Comparison of ENCODE assay signal across 9 cellular contexts in the genomic region with DNA sequence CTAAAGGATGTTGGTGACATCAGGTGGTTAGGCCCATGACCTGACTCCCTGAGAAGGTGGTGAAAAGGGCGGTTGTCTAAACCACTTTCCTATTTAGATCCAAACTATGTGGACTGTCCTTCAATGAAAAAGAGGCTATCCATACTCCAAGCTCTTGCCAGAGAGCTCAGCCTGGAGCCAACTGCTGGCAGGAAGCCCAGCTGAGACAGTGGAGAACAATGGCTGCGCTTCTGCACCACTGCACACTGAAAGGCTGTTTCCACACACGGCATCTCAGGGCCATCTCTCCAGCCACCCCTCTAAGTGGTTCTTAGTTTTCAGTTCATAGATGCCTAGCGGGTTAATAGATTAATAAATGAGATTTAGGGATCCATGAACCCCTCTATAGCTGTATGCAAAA.
DNase-seq lines count a peak whose midpoint lies in the region; ATAC-seq and TF ChIP-seq lines count a peak whose summit lies in the region.
"Had no signal": no experiment of that assay in that cellular context is flagged by ENCODE, and none has a peak within 500 bp of the region (broad histone marks: within the 10 kb centered on the region; RNA-seq: fewer than 3 reads in every experiment).

No MANE protein-coding gene starts in this region.

- H3K36me3 ChIP-seq in adrenal gland (replicated peaks in 1 of 2) (no peaks in the 10 kb centered on the region), left ventricle myocardium inferior (no peaks in the 10 kb centered on the region), stomach (no peaks in the 10 kb centered on the region)

- TF ChIP-seq EP300 in stomach (IDR thresholded peaks at IDR 0.05), result no peak

- no peak overlapping the region for H3K27ac ChIP-seq in adrenal gland
- H3K27ac ChIP-seq in left ventricle myocardium inferior (replicated peaks), result peak overlapping the region; percentile 61
- no peak overlapping the region for H3K27ac ChIP-seq in stomach

- H3K9me3 Mint-ChIP-seq in T-cell, result no peaks in the 10 kb centered on the region

- no peak for ATAC-seq in T-cell (replicated peaks in 1 of 4)
- no peak for ATAC-seq in HG03442 (IDR thresholded peaks at IDR 0.05; ENCODE audit: unreplicated experiment)
- ATAC-seq: GM12878 had no signal

- 38 to 49% (median 44%) methylated on average over 4 of the region's 4 CpGs for WGBS in adrenal gland, 4 donors
- 57 to 72% (median 66%) methylated on average over 4 of the region's 4 CpGs for WGBS in stomach, 5 donors

- H3K27me3 ChIP-seq in adrenal gland, result no peaks in the 10 kb centered on the region
- no peaks in the 10 kb centered on the region for H3K27me3 ChIP-seq in left ventricle myocardium inferior (ENCODE audit: low read depth)
- H3K27me3 ChIP-seq in stomach, result no peaks in the 10 kb centered on the region

- TF ChIP-seq POLR2A in adrenal gland (IDR thresholded peaks at IDR 0.05) (no peak), stomach (IDR thresholded peaks at IDR 0.05) (no peak)

- peaks cover 0 to 3% (median 0%) of the 10 kb centered on the region in 3 donors for H3K4me1 Mint-ChIP-seq in T-cell

- no peak for TF ChIP-seq CTCF in adrenal gland (IDR thresholded peaks at IDR 0.05)
- no peak for TF ChIP-seq CTCF in left ventricle myocardium inferior (IDR thresholded peaks at IDR 0.05; ENCODE audit: borderline replicate concordance)
- TF ChIP-seq CTCF in stomach (IDR thresholded peaks at IDR 0.05), result no peak

- H3K9me3 ChIP-seq in adrenal gland (replicated peaks in 1 of 3) (no peaks in the 10 kb centered on the region), left ventricle myocardium inferior (replicated peaks) (no peaks in the 10 kb centered on the region), stomach (no peaks in the 10 kb centered on the region)

- no peak overlapping the region for H3K27ac Mint-ChIP-seq in T-cell

- CTCF ChIA-PET in T-cell (lab: Charles Lee), result no interaction called here

- POLR2A ChIA-PET in T-cell (lab: Charles Lee), result no interaction called here

- no peak overlapping the region for H3K4me3 ChIP-seq in adrenal gland
- H3K4me3 ChIP-seq in left ventricle myocardium inferior, result no peak overlapping the region
- no peak overlapping the region for H3K4me3 ChIP-seq in stomach
- H3K4me3 ChIP-seq: GM12878 had no signal

- H3K36me3 Mint-ChIP-seq in T-cell, result no peaks in the 10 kb centered on the region

- DNase-seq in NCI-H146 treated with DMSO at 0.1 percent for 48 hours (lab: John Stamatoyannopoulos, UW; ENCODE audit: unreplicated experiment) (peak; percentile 77), adrenal gland (peak; percentile 69 to 90 (median 83)), left ventricle myocardium inferior (peak; percentile 78), stomach (peak; percentile 32), EL (no peak), T-cell (no peak), GM19238 (ENCODE audit: insufficient read length, low spot score) (no peak)

- intact Hi-C loops in adrenal gland (cut with DNase I), result no loop called here
- intact Hi-C loops in left ventricle myocardium inferior (cut with micrococcal nuclease), result no loop called here
- intact Hi-C loops in stomach (cut with DNase I; ENCODE audit: low total_unique reads), result no loop called here

- H3K4me1 ChIP-seq in adrenal gland (replicated peaks in 1 of 2) (no peaks in the 10 kb centered on the region), left ventricle myocardium inferior (peaks cover 50% of the 10 kb centered on the region), stomach (peaks cover 0 to 24% (median 10%) of the 10 kb centered on the region in 4 donors)

- no peaks in the 10 kb centered on the region for H3K27me3 Mint-ChIP-seq in T-cell

- no peak overlapping the region for H3K4me3 Mint-ChIP-seq in T-cell

Comparison
In these comparisons a context has a peak if more than half of its experiments do, and no peak if none do; other contexts are left out.
1. DNase-seq: peak in NCI-H146 treated with DMSO at 0.1 percent for 48 hours (single experiment), adrenal gland (7 of 7), left ventricle myocardium inferior (single experiment) and stomach (single experiment); none in EL (single experiment), T-cell (0 of 34) and GM19238 (single experiment).